In the genomic region with DNA sequence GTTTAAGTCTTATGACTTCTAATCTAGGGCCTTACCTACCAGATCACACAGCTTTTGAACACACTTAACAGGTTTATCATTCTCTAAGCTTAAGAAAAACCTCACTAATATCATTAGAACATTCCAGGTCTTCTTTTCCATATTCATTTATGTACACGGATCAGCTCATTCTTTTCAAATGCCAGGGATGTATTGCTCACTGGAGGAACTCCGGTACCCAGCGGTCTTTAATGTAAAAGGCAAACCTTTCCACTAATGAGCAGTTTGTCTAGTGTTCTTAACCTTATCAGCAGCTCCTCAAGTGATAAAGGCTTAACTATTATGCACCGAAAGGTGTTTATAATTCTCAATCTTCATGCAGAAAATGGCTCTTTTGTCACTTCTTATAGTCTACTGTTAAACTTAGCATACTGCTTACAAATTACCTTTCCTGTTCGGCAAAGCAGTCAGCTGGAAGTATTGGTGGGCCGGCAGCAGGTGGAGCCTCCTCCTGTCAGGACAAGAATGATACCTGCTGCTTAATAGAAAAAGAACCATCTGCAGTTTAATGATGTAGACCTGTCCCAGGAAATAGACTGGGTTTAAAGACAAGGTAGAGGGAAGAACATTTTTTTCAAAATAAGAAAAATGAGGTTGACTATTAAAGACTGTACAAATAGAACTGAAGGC, we compare ENCODE assay signal across 23 cellular contexts.
"Had no signal": no experiment of that assay in that cellular context is flagged by ENCODE, and none has a peak within 500 bp of the region (broad histone marks: within the 10 kb centered on the region; RNA-seq: fewer than 3 reads in every experiment).

No MANE protein-coding gene starts in this region.

- H3K4me3 ChIP-seq: ascending aorta, colonic mucosa, esophagus squamous epithelium, gastrocnemius medialis, transverse colon had no signal

- H3K9me3 Mint-ChIP-seq: activated naive CD4-positive, alpha-beta T cell treated with anti-CD3 and anti-CD28 coated beads, Interleukin-2, amount 50 U/mL, for 24 hours; stimulated activated naive B cell treated with anti-CD40 and anti-IgM and Interleukin-4, amounts not matched to agents 10 μg/mL and 1 μg/mL and 100 μg/mL, for 72 hours had no signal

- H3K36me3 Mint-ChIP-seq: activated naive CD4-positive, alpha-beta T cell treated with anti-CD3 and anti-CD28 coated beads, Interleukin-2, amount 50 U/mL, for 24 hours; natural killer cell treated with Interleukin-12 subunit alpha and Interleukin-12 subunit beta and Interleukin-15 and Interleukin-18, amount 100 ng/mL, for 72 hours; stimulated activated naive B cell treated with anti-CD40 and anti-IgM and Interleukin-4, amounts not matched to agents 10 μg/mL and 1 μg/mL and 100 μg/mL, for 72 hours had no signal

- H3K27me3 Mint-ChIP-seq: activated naive CD4-positive, alpha-beta T cell treated with anti-CD3 and anti-CD28 coated beads, Interleukin-2, amount 50 U/mL, for 24 hours; central memory CD8-positive, alpha-beta T cell; effector memory CD8-positive, alpha-beta T cell; natural killer cell treated with Interleukin-12 subunit alpha and Interleukin-12 subunit beta and Interleukin-15 and Interleukin-18, amount 100 ng/mL, for 72 hours; stimulated activated naive B cell treated with anti-CD40 and anti-IgM and Interleukin-4, amounts not matched to agents 10 μg/mL and 1 μg/mL and 100 μg/mL, for 72 hours had no signal

- H3K4me1 Mint-ChIP-seq: activated naive CD4-positive, alpha-beta T cell treated with anti-CD3 and anti-CD28 coated beads, Interleukin-2, amount 50 U/mL, for 24 hours; central memory CD8-positive, alpha-beta T cell had no signal

- DNase-seq: activated CD4-positive, alpha-beta T cell treated with anti-CD3 and anti-CD28 coated beads for 1 hour; activated gamma-delta T cell treated with Interleukin-2 at 50 U/mL for 16 hours; activated T-cell treated with anti-CD3 and anti-CD28 coated beads, Interleukin-2, amount 50 U/mL, for 1 hour; colonic mucosa; dorsolateral prefrontal cortex; effector memory CD8-positive, alpha-beta T cell; esophagus squamous epithelium; gastrocnemius medialis; hippocampal formation; islet precursor cell; left cardiac atrium; midbrain; occipital lobe; small intestine; stimulated activated CD8-positive, alpha-beta memory T cell treated with anti-CD3 and anti-CD28 coated beads, Interleukin-4, amount 100 ng/mL, for 48 hours; stimulated activated naive B cell treated with anti-CD40 and anti-IgM and Interleukin-4, amounts not matched to agents 10 μg/mL and 1 μg/mL and 100 μg/mL, for 72 hours; transverse colon; WERI-Rb-1 had no signal

- H3K9me3 ChIP-seq: ascending aorta, colonic mucosa, esophagus squamous epithelium, gastrocnemius medialis, transverse colon had no signal

- H3K27ac Mint-ChIP-seq: activated naive CD4-positive, alpha-beta T cell treated with anti-CD3 and anti-CD28 coated beads, Interleukin-2, amount 50 U/mL, for 24 hours; effector memory CD8-positive, alpha-beta T cell; natural killer cell treated with Interleukin-12 subunit alpha and Interleukin-12 subunit beta and Interleukin-15 and Interleukin-18, amount 100 ng/mL, for 72 hours; stimulated activated naive B cell treated with anti-CD40 and anti-IgM and Interleukin-4, amounts not matched to agents 10 μg/mL and 1 μg/mL and 100 μg/mL, for 72 hours had no signal

- H3K27ac ChIP-seq: ascending aorta, colonic mucosa, esophagus squamous epithelium, gastrocnemius medialis, transverse colon, WERI-Rb-1 had no signal

- H3K4me1 ChIP-seq: ascending aorta, colonic mucosa, esophagus squamous epithelium, gastrocnemius medialis, transverse colon had no signal

- H3K4me3 Mint-ChIP-seq: activated naive CD4-positive, alpha-beta T cell treated with anti-CD3 and anti-CD28 coated beads, Interleukin-2, amount 50 U/mL, for 24 hours; central memory CD8-positive, alpha-beta T cell; effector memory CD8-positive, alpha-beta T cell; natural killer cell treated with Interleukin-12 subunit alpha and Interleukin-12 subunit beta and Interleukin-15 and Interleukin-18, amount 100 ng/mL, for 72 hours; stimulated activated naive B cell treated with anti-CD40 and anti-IgM and Interleukin-4, amounts not matched to agents 10 μg/mL and 1 μg/mL and 100 μg/mL, for 72 hours had no signal

- H3K36me3 ChIP-seq: ascending aorta, colonic mucosa, esophagus squamous epithelium, gastrocnemius medialis, transverse colon, WERI-Rb-1 had no signal

- ATAC-seq: effector memory CD8-positive, alpha-beta T cell; gastrocnemius medialis; left cardiac atrium; natural killer cell treated with Interleukin-12 subunit alpha and Interleukin-12 subunit beta and Interleukin-15 and Interleukin-18, amount 100 ng/mL, for 72 hours; sciatic nerve; stimulated activated naive B cell treated with anti-CD40 and anti-IgM and Interleukin-4, amounts not matched to agents 10 μg/mL and 1 μg/mL and 100 μg/mL, for 72 hours had no signal

- H3K27me3 ChIP-seq: ascending aorta, colonic mucosa, dorsolateral prefrontal cortex, esophagus squamous epithelium, gastrocnemius medialis, transverse colon had no signal
